8 cellular contexts compared by ENCODE assay signal in genomic region chr6:149026530-149026942, GRCh38.
A peak's percentile ranks its signal among the peaks of the same experiment; 100 is the strongest.
DNase-seq lines count a peak whose midpoint lies in the region; ATAC-seq, FAIRE-seq and TF ChIP-seq lines count a peak whose summit lies in the region.

No MANE protein-coding gene starts in this region.

- H3K4me2 ChIP-seq in astrocyte (ENCODE audit: low read length) = no peak overlapping the region
- no peak overlapping the region for H3K4me2 ChIP-seq in HepG2 (ENCODE audit: low read depth, low read length)

- no peak for ATAC-seq in HepG2
- ATAC-seq in GM19395 (IDR thresholded peaks at IDR 0.05; ENCODE audit: unreplicated experiment) = no peak
- no peak for ATAC-seq in GM18511 (IDR thresholded peaks at IDR 0.05; ENCODE audit: unreplicated experiment)

- WGBS in HepG2 (ENCODE audit: low lambda C conversion rate) = 15% methylated on average over 4 of the region's 4 CpGs

- in situ Hi-C loops in HepG2 (cut with HindIII; ENCODE audit: extremely low pct_ligation_motif_present, low pct_unique_long_range_greater_than_20kb) = no loop called here

- no peak overlapping the region for H3K4me3 ChIP-seq in astrocyte (ENCODE audit: insufficient read depth, low read depth, low read length)
- H3K4me3 ChIP-seq in HepG2 (replicated peaks in 1 of 3; ENCODE audit: insufficient read depth in 1 of 3, low read depth in 2 of 3, low read length in 3 of 3) = no peak overlapping the region

- H3K79me2 ChIP-seq in astrocyte (ENCODE audit: insufficient read depth, low read length) = no peaks in the 10 kb centered on the region
- no peaks in the 10 kb centered on the region for H3K79me2 ChIP-seq in HepG2 (ENCODE audit: insufficient read depth, low read length)

- POLR2A ChIA-PET in HepG2 (lab: Yijun Ruan, JAX) = no interaction called here

- FAIRE-seq in astrocyte (lab: Jason Lieb, UNC) = peak; percentile 77
- FAIRE-seq in HepG2 (lab: Jason Lieb, UNC) = no peak

- peaks cover 3% of the 10 kb centered on the region for H3K9me3 Mint-ChIP-seq in astrocyte (ENCODE audit: unreplicated experiment)

- H2AFZ ChIP-seq in astrocyte (ENCODE audit: low read depth, low read length) (no peak overlapping the region), HepG2 (ENCODE audit: low read length) (no peak overlapping the region)

- BruUV-seq in HepG2 (replicated peaks; lab: Mats Ljungman, UMichigan) = no TSS peak

- DNase-seq in AG09319 (ENCODE audit: extremely low read depth, low read depth) = peak; percentile 48
- DNase-seq in H4 (ENCODE audit: low spot score) = peak; percentile 63
- peak; percentile 55 for DNase-seq in NCI-H774 (lab: John Stamatoyannopoulos, UW)
- peak; percentile 91 for DNase-seq in astrocyte (ENCODE audit: low read depth)
- DNase-seq in HepG2 (ENCODE audit: low spot score) = peak; percentile 48
- no peak for DNase-seq in occipital lobe (lab: John Stamatoyannopoulos, UW)

- peak overlapping the region; percentile 56 for H3K9ac ChIP-seq in astrocyte (ENCODE audit: low read length)
- no peak overlapping the region for H3K9ac ChIP-seq in HepG2 (ENCODE audit: insufficient read depth, low read depth, low read length)

- CTCF ChIA-PET in HepG2 (lab: Yijun Ruan, JAX; ENCODE audit: low intra/inter-chr PET ratio, low total read pairs) = interaction anchor here (1.5 kb wide), 1 partner anchor 56 kb away, joined by 4 read pairs; no protein-coding TSS in a partner anchor

- H3K4me1 ChIP-seq in astrocyte (ENCODE audit: insufficient read depth, low read length) (peaks cover 14% of the 10 kb centered on the region), HepG2 (ENCODE audit: insufficient read depth, low read length) (peaks cover 23% of the 10 kb centered on the region)

- H3K27ac ChIP-seq in astrocyte (ENCODE audit: low read depth, low read length) (peak overlapping the region; percentile 63), HepG2 (ENCODE audit: extremely low read length, insufficient read depth, low read length) (no peak overlapping the region)

- no peaks in the 10 kb centered on the region for H3K27me3 Mint-ChIP-seq in astrocyte (ENCODE audit: low read depth, unreplicated experiment)

- intact Hi-C loops in HepG2 (cut with micrococcal nuclease; ENCODE audit: unreplicated experiment) = no loop called here

- TF ChIP-seq POLR2A in HepG2 (IDR thresholded peaks at IDR 0.05; ENCODE audit: insufficient read depth in 1 of 2, low read depth in 2 of 2, low read length in 2 of 2) = no peak

- peak; percentile 37; the same call in 1 of the 2 replicates for TF ChIP-seq RAD21 in HepG2 (CRISPR knock-in tag; IDR thresholded peaks at IDR 0.05)

- H3K4me3 Mint-ChIP-seq in astrocyte (ENCODE audit: unreplicated experiment) = no peak overlapping the region

- peaks cover 5% of the 10 kb centered on the region for H3K36me3 Mint-ChIP-seq in astrocyte (ENCODE audit: low read depth, unreplicated experiment)

- H3K4me1 Mint-ChIP-seq in astrocyte (ENCODE audit: low read depth, unreplicated experiment) = peaks cover 9% of the 10 kb centered on the region

- H3K36me3 ChIP-seq in astrocyte (ENCODE audit: insufficient read depth, low read length) (peaks cover 2% of the 10 kb centered on the region), HepG2 (replicated peaks in 1 of 2; ENCODE audit: control insufficient read depth in 1 of 2, insufficient read depth in 2 of 2, low read length in 2 of 2) (no peaks in the 10 kb centered on the region)

- no peak overlapping the region for H3K27ac Mint-ChIP-seq in astrocyte (ENCODE audit: unreplicated experiment)

- TF ChIP-seq EP300 in HepG2 (IDR thresholded peaks at IDR 0.05; ENCODE audit: low read depth in 2 of 2, low read length in 2 of 2) (no peak), HepG2 (CRISPR knock-in tag; IDR thresholded peaks at IDR 0.05; ENCODE audit: borderline replicate concordance) (no peak)

- H3K27me3 ChIP-seq in astrocyte (ENCODE audit: insufficient read depth, low read length) (no peaks in the 10 kb centered on the region), HepG2 (ENCODE audit: control insufficient read depth in 1 of 2, insufficient read depth in 2 of 2, low read length in 2 of 2) (peaks cover 0 to 5% of the 10 kb centered on the region in 2 experiments; a peak in 2 of 5 replicates)

- H3K9me3 ChIP-seq in astrocyte (ENCODE audit: insufficient read depth, low read depth, low read length) (no peaks in the 10 kb centered on the region), HepG2 (ENCODE audit: low read length) (peaks cover 6% of the 10 kb centered on the region)

- TF ChIP-seq CTCF in AG09319 (IDR thresholded peaks at IDR 0.05; ENCODE audit: low read depth, low read length) (peak; percentile 47), astrocyte (IDR thresholded peaks at IDR 0.05; ENCODE audit: insufficient read depth, low read depth, low read length) (peak; percentile 87), HepG2 (CRISPR knock-in tag; IDR thresholded peaks at IDR 0.05) (peak; percentile 70)

- no peaks in the 10 kb centered on the region for H4K20me1 ChIP-seq in astrocyte (ENCODE audit: insufficient read depth, low read length)
- no peaks in the 10 kb centered on the region for H4K20me1 ChIP-seq in HepG2 (ENCODE audit: insufficient read depth, low read length)

TF ChIP-seq in HepG2, 621 proteins besides CTCF, POLR2A, EP300 and RAD21:
- TF ChIP-seq PCBP2 (optimal IDR thresholded peaks at IDR 0.05; ENCODE audit: low read depth, low read length, poor library complexity, severe bottlenecking) = no peak
- no peak for TF ChIP-seq SP140L (CRISPR knock-in tag; IDR thresholded peaks at IDR 0.05; ENCODE audit: borderline replicate concordance)
- peak; percentile 74 for TF ChIP-seq ATF7 (IDR thresholded peaks at IDR 0.05)
- no peak for TF ChIP-seq ATF7 (CRISPR knock-in tag; IDR thresholded peaks at IDR 0.05)
- no peak for TF ChIP-seq SP1 (IDR thresholded peaks at IDR 0.05)
- TF ChIP-seq SP1 (CRISPR knock-in tag; IDR thresholded peaks at IDR 0.05) = no peak
- no peak for TF ChIP-seq DDIT3 (CRISPR knock-in tag; IDR thresholded peaks at IDR 0.05)
- TF ChIP-seq, protein P1, sequence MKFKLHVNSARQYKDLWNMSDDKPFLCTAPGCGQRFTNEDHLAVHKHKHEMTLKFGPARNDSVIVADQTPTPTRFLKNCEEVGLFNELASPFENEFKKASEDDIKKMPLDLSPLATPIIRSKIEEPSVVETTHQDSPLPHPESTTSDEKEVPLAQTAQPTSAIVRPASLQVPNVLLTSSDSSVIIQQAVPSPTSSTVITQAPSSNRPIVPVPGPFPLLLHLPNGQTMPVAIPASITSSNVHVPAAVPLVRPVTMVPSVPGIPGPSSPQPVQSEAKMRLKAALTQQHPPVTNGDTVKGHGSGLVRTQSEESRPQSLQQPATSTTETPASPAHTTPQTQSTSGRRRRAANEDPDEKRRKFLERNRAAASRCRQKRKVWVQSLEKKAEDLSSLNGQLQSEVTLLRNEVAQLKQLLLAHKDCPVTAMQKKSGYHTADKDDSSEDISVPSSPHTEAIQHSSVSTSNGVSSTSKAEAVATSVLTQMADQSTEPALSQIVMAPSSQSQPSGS (CRISPR knock-in tag; IDR thresholded peaks at IDR 0.05) = peak; percentile 48; the same call in 1 of the 2 replicates
- TF ChIP-seq HNF1A (IDR thresholded peaks at IDR 0.05; ENCODE audit: low read depth) = no peak
- TF ChIP-seq HNF1A (CRISPR knock-in tag; IDR thresholded peaks at IDR 0.05; ENCODE audit: borderline replicate concordance) = no peak
- peak; percentile 97 for TF ChIP-seq ZNF652 (CRISPR knock-in tag; IDR thresholded peaks at IDR 0.05; ENCODE audit: borderline replicate concordance, low read depth)
- TF ChIP-seq STAG1 (CRISPR knock-in tag; IDR thresholded peaks at IDR 0.05) = peak; percentile 61
- 0 out of 2 replicates have a peak, but pooled peaks have one; percentile 38 for TF ChIP-seq CHD4 (IDR thresholded peaks at IDR 0.05; ENCODE audit: borderline replicate concordance, low read length)
- no peak for TF ChIP-seq FOXM1 (CRISPR knock-in tag; IDR thresholded peaks at IDR 0.05)
- TF ChIP-seq ZNF709 (CRISPR knock-in tag; IDR thresholded peaks at IDR 0.05) = no peak
